In the genomic region with DNA sequence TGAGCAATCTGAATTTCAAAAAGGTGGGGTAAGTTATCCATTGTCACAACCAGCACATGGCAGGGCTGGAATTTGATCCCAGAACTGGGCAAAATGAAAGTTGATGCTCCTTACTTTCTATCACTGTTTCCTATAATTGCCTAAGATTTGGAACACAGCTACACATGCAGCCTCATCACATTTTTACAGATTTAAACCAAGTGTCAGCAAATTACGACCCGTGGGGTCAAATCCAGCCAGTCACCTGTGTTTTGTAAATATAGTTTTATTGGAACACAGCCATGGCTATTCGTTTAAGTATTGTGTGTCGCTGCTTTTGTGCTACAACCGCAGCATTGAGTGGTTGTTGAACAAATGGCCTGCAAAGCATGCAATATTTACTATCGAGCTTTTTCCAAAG, we compare ENCODE assay signal across 2 cellular contexts.
TF ChIP-seq lines count a peak whose summit lies in the region.

No MANE protein-coding gene starts in this region.

TF ChIP-seq in HepG2, 621 proteins besides CTCF, POLR2A, EP300 and RAD21:
- TF ChIP-seq SIX1 (CRISPR knock-in tag; IDR thresholded peaks at IDR 0.05; ENCODE audit: borderline replicate concordance) (no peak), ZNF75D (CRISPR knock-in tag; IDR thresholded peaks at IDR 0.05; ENCODE audit: borderline replicate concordance) (no peak), MAFK (conservative IDR thresholded peaks at IDR 0.05 in 1 of 2, IDR thresholded peaks at IDR 0.05 in 1 of 2; ENCODE audit: low read length in 2 of 2) (peak; percentile 51 to 70), SRSF9 (IDR thresholded peaks at IDR 0.05; ENCODE audit: borderline replicate concordance, insufficient read depth, low read depth, low read length, poor library complexity, severe bottlenecking) (no peak), ZNF879 (CRISPR knock-in tag; IDR thresholded peaks at IDR 0.05) (no peak), MAFF (IDR thresholded peaks at IDR 0.05; ENCODE audit: low read depth, low read length) (peak; percentile 61), ZNF616 (CRISPR knock-in tag; IDR thresholded peaks at IDR 0.05; ENCODE audit: low read depth) (no peak), CHCHD3 (CRISPR knock-in tag; IDR thresholded peaks at IDR 0.05) (no peak), ZNF747 (CRISPR knock-in tag; IDR thresholded peaks at IDR 0.05; ENCODE audit: borderline replicate concordance) (no peak), ZNF691 (CRISPR knock-in tag; IDR thresholded peaks at IDR 0.05; ENCODE audit: borderline replicate concordance, low read depth) (no peak)

TF ChIP-seq in IMR-90, 13 proteins besides CTCF, POLR2A, EP300 and RAD21:
- TF ChIP-seq RCOR1 (IDR thresholded peaks at IDR 0.05; ENCODE audit: insufficient replicate concordance, low read length) (no peak), NFE2L2 (IDR thresholded peaks at IDR 0.05; ENCODE audit: low read depth, low read length) (no peak), ELK1 (IDR thresholded peaks at IDR 0.05; ENCODE audit: borderline replicate concordance, low read depth, low read length) (no peak), MAFK (IDR thresholded peaks at IDR 0.05; ENCODE audit: low read depth, low read length) (0 out of 2 replicates have a peak, but pooled peaks have one; percentile 27), USF2 (IDR thresholded peaks at IDR 0.05; ENCODE audit: low read depth, low read length) (no peak), MXI1 (IDR thresholded peaks at IDR 0.05; ENCODE audit: borderline replicate concordance, low read depth, low read length) (no peak), SMC3 (IDR thresholded peaks at IDR 0.05; ENCODE audit: low read depth, low read length) (no peak)
